ENCODE assay signal across 8 cellular contexts in the genomic region with DNA sequence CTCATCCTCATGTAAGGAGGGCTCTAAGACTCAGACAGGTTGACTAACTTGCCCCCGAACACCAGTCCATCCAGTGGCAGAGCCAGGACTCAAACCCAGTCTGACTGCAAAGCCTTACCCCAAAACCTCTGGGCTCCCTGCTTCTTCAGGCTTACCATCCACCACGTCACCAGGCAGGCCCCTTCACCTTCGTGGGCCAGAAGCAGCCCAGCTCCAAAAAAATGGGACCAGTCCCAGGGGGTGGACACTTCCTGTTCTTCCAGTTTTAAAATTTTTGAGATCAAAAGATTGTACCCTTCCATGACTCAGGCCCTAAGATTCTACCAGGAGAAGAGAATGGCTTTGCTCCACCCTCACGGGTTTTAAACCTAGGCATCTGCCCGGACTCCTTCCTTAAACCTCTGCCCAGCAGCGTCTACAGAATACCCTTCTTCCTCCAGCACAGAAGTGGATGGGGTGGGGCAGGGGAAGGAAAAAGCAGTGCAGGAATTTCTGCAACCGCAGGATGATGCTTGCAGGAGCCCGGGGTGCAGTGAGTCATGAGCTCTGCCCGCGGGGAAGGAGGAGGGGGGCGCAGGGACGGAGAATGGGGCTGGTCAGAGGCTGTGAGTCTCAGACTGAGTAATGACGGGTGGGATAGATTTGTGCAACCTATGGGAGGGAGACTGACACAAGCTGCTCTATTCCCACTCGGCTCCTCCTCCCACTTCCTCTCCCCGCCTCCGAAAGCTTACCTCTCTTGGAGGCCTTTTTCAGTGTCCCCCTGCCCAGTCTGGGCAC. TPM values are rescaled to one million over a fixed set of nuclear protein-coding genes. Genes with fewer than 3 reads are reported as not detected.
DNase-seq lines count a peak whose midpoint lies in the region; ATAC-seq and TF ChIP-seq lines count a peak whose summit lies in the region.

No MANE protein-coding gene starts in this region.

- peaks cover 53% of the 10 kb centered on the region for H3K4me1 Mint-ChIP-seq in activated T-helper 1 cell treated with anti-CD3 and anti-CD28 coated beads, Interleukin-12 subunit alpha, Interleukin-12 subunit beta, Interleukin-2, Interleukin-4 antibody, amounts not matched to agents 30 ng/mL and 10 ng/mL and 1 ng/mL, durations not matched to agents 14 hours and 24 hours and 36 hours (ENCODE audit: low read depth)

- ATAC-seq in Right ventricle myocardium superior (ENCODE audit: poor library complexity) (peak; percentile 58), gastrocnemius medialis (peak; percentile 46 to 68), GM21423 (IDR thresholded peaks at IDR 0.05; ENCODE audit: unreplicated experiment) (no peak)

- H3K36me3 ChIP-seq in HUES48 (ENCODE audit: control insufficient read depth, insufficient read depth, low read length) = peaks cover 5% of the 10 kb centered on the region; the same call in 1 of the 2 replicates
- H3K36me3 ChIP-seq in gastrocnemius medialis = no peaks in the 10 kb centered on the region

- H3K27ac Mint-ChIP-seq in activated T-helper 1 cell treated with anti-CD3 and anti-CD28 coated beads, Interleukin-12 subunit alpha, Interleukin-12 subunit beta, Interleukin-2, Interleukin-4 antibody, amounts not matched to agents 30 ng/mL and 10 ng/mL and 1 ng/mL, durations not matched to agents 14 hours and 24 hours and 36 hours = peak overlapping the region; percentile 67

- in situ Hi-C loops in gastrocnemius medialis (cut with MboI; ENCODE audit: low sequenced_read_pairs in 4 of 4) = no loop called here

- peak; percentile 100 for DNase-seq in A172 (ENCODE audit: low spot score)
- DNase-seq in activated T-helper 1 cell treated with anti-CD3 and anti-CD28 coated beads, Interleukin-12 subunit alpha, Interleukin-12 subunit beta, Interleukin-2, Interleukin-4 antibody, amounts not matched to agents 30 ng/mL and 10 ng/mL and 1 ng/mL, durations not matched to agents 14 hours and 24 hours and 36 hours (ENCODE audit: low spot score) = no peak
- peak; percentile 84 for DNase-seq in Right ventricle myocardium superior
- DNase-seq in gastrocnemius medialis = peak; percentile 47 to 72
- DNase-seq in NCI-H1092 treated with DMSO at 0.1 percent for 48 hours (lab: John Stamatoyannopoulos, UW) = no peak
- no peak for DNase-seq in SK-N-DZ (ENCODE audit: low spot score)

- H3K4me1 ChIP-seq in HUES48 (ENCODE audit: control insufficient read depth, insufficient read depth, low read length) (peaks cover 16% of the 10 kb centered on the region), gastrocnemius medialis (peaks cover 38 to 43% of the 10 kb centered on the region in 2 donors)

- TF ChIP-seq POLR2A in gastrocnemius medialis (IDR thresholded peaks at IDR 0.05) = peak in 1 of 2 donors; percentile 8

- no peaks in the 10 kb centered on the region for H3K27me3 Mint-ChIP-seq in activated T-helper 1 cell treated with anti-CD3 and anti-CD28 coated beads, Interleukin-12 subunit alpha, Interleukin-12 subunit beta, Interleukin-2, Interleukin-4 antibody, amounts not matched to agents 30 ng/mL and 10 ng/mL and 1 ng/mL, durations not matched to agents 14 hours and 24 hours and 36 hours (ENCODE audit: insufficient read depth)

- intact Hi-C loops in activated T-helper 1 cell treated with anti-CD3 and anti-CD28 coated beads, Interleukin-12 subunit alpha, Interleukin-12 subunit beta, Interleukin-2, Interleukin-4 antibody, amounts not matched to agents 30 ng/mL and 10 ng/mL and 1 ng/mL, durations not matched to agents 14 hours and 24 hours and 36 hours (cut with micrococcal nuclease) = no loop called here
- intact Hi-C loops in Right ventricle myocardium superior (cut with DNase I) (no loop called here), gastrocnemius medialis (cut with DNase I; ENCODE audit: low total_unique reads) (no loop called here)

- H3K36me3 Mint-ChIP-seq in activated T-helper 1 cell treated with anti-CD3 and anti-CD28 coated beads, Interleukin-12 subunit alpha, Interleukin-12 subunit beta, Interleukin-2, Interleukin-4 antibody, amounts not matched to agents 30 ng/mL and 10 ng/mL and 1 ng/mL, durations not matched to agents 14 hours and 24 hours and 36 hours (ENCODE audit: low read depth) = peaks cover 16% of the 10 kb centered on the region

- H3K4me3 ChIP-seq in HUES48 (ENCODE audit: low read depth, low read length) (no peak overlapping the region), gastrocnemius medialis (no peak overlapping the region)

- H3K27me3 ChIP-seq in HUES48 (ENCODE audit: control insufficient read depth, insufficient read depth, low read length) (no peaks in the 10 kb centered on the region), gastrocnemius medialis (no peaks in the 10 kb centered on the region)

- peak overlapping the region; percentile 28 for H3K4me3 Mint-ChIP-seq in activated T-helper 1 cell treated with anti-CD3 and anti-CD28 coated beads, Interleukin-12 subunit alpha, Interleukin-12 subunit beta, Interleukin-2, Interleukin-4 antibody, amounts not matched to agents 30 ng/mL and 10 ng/mL and 1 ng/mL, durations not matched to agents 14 hours and 24 hours and 36 hours

- no peaks in the 10 kb centered on the region for H3K9me3 Mint-ChIP-seq in activated T-helper 1 cell treated with anti-CD3 and anti-CD28 coated beads, Interleukin-12 subunit alpha, Interleukin-12 subunit beta, Interleukin-2, Interleukin-4 antibody, amounts not matched to agents 30 ng/mL and 10 ng/mL and 1 ng/mL, durations not matched to agents 14 hours and 24 hours and 36 hours

- H3K27ac ChIP-seq in HUES48 (ENCODE audit: low read depth, low read length) (peak overlapping the region; percentile 76), gastrocnemius medialis (peak overlapping the region; percentile 65 to 76 (median 75))

- H3K9me3 ChIP-seq in HUES48 (ENCODE audit: control insufficient read depth, insufficient read depth, low read length) = no peaks in the 10 kb centered on the region
- H3K9me3 ChIP-seq in gastrocnemius medialis = no peaks in the 10 kb centered on the region

- no peak overlapping the region for H3K9ac ChIP-seq in HUES48 (ENCODE audit: low read depth, low read length)

- TF ChIP-seq CTCF in gastrocnemius medialis (IDR thresholded peaks at IDR 0.05 in 4 of 5, conservative IDR thresholded peaks at IDR 0.05 in 1 of 5) = no peak

RNA-seq across cellular contexts. Expression of a gene that starts 50.4 kb away (rescaled TPM):
- 20.8 and 63.2 TPM in 2 replicates for total RNA-seq in A172 (2014; rRNA removed; shearing (Covaris generic))
- total RNA-seq in activated T-helper 1 cell treated with anti-CD3 and anti-CD28 coated beads, Interleukin-12 subunit alpha, Interleukin-12 subunit beta, Interleukin-2, Interleukin-4 antibody, amounts not matched to agents 30 ng/mL and 10 ng/mL and 1 ng/mL, durations not matched to agents 14 hours and 24 hours and 36 hours = 26.1 and 32.9 TPM in 2 replicates
- 50.9 TPM for total RNA-seq in Right ventricle myocardium superior
- 10 to 100 TPM in 2 of 4 donors, 1 to 10 TPM in 2; 3.4 to 36.8 (median 9.2) TPM for total RNA-seq in gastrocnemius medialis
- 39.9 and 64.1 TPM in 2 replicates for polyA plus RNA-seq in SK-N-DZ (2014; cell fraction: cytosol; rRNA removed)
- 25.0 and 104 TPM in 2 replicates for polyA plus RNA-seq in SK-N-DZ (2014; cell fraction: nucleus; rRNA removed)

Comparison
In these comparisons a context has a peak if more than half of its experiments do, and no peak if none do; other contexts are left out.
1. DNase-seq: peak in A172 (single experiment), Right ventricle myocardium superior (single experiment) and gastrocnemius medialis (2 of 2); none in activated T-helper 1 cell treated with anti-CD3 and anti-CD28 coated beads, Interleukin-12 subunit alpha, Interleukin-12 subunit beta, Interleukin-2, Interleukin-4 antibody, amounts not matched to agents 30 ng/mL and 10 ng/mL and 1 ng/mL, durations not matched to agents 14 hours and 24 hours and 36 hours (single experiment), NCI-H1092 treated with DMSO at 0.1 percent for 48 hours (single experiment) and SK-N-DZ (single experiment).